Comparison of ENCODE assay signal across 1 cellular context in genomic region chr12:26954027-26954426, GRCh38.
TF ChIP-seq lines count a peak whose summit lies in the region.

No MANE protein-coding gene starts in this region.

TF ChIP-seq in SK-N-SH treated with all-trans-retinoic acid at 6 μM for 48 hours, 23 proteins besides CTCF, POLR2A, EP300 and RAD21 (continued from another document):
- TF ChIP-seq SNAI2 (CRISPR knock-in tag; IDR thresholded peaks at IDR 0.05) = no peak
- no peak for TF ChIP-seq ZFP30 (CRISPR knock-in tag; IDR thresholded peaks at IDR 0.05)
- no peak for TF ChIP-seq ISL1 (CRISPR knock-in tag; IDR thresholded peaks at IDR 0.05)
TF ChIP-seq in SK-N-SH treated with all-trans-retinoic acid at 6 μM for 48 hours: peak in this region for 0.
